In genomic region chr1:148793762-148794332, GRCh38 we compare ENCODE assay signal across 2 cellular contexts. TPM values are rescaled to one million over a fixed set of nuclear protein-coding genes. Genes with fewer than 3 reads are reported as not detected.
"Had no signal": no experiment of that assay in that cellular context is flagged by ENCODE, and none has a peak within 500 bp of the region (broad histone marks: within the 10 kb centered on the region; RNA-seq: fewer than 3 reads in every experiment).

No MANE protein-coding gene starts in this region.

RNA-seq across cellular contexts. Expression of gene NUDT4B, which starts 45.3 kb away (rescaled TPM):
- total RNA-seq: H1 had no signal
- polyA plus RNA-seq: GM23338 had no signal
